ENCODE assay signal across 8 cellular contexts in genomic region chr14:73612339-73613045, GRCh38. TPM values are rescaled to one million over a fixed set of nuclear protein-coding genes. Genes with fewer than 3 reads are reported as not detected.
A peak's percentile ranks its signal among the peaks of the same experiment; 100 is the strongest.
DNase-seq lines count a peak whose midpoint lies in the region; ATAC-seq and TF ChIP-seq lines count a peak whose summit lies in the region.

A gene with protein sequence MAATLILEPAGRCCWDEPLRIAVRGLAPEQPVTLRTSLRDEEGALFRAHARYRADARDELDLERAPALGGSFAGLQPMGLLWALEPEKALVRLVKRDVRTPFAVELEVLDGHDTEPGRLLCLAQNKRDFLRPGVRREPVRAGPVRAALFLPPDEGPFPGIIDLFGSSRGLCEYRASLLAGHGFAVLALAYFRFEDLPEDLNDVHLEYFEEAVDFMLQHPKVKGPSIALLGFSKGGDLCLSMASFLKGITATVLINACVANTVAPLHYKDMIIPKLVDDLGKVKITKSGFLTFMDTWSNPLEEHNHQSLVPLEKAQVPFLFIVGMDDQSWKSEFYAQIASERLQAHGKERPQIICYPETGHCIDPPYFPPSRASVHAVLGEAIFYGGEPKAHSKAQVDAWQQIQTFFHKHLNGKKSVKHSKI (plus strand): TSS chr14:73612517. CDS start chr14:73612572, 55 bp downstream.

- H3K4me3 ChIP-seq in Panc1 (ENCODE audit: low read depth in 2 of 2, low read length in 2 of 2) (peak within 1 kb of the TSS; percentile 61), fibroblast of mammary gland (ENCODE audit: control insufficient read depth, low read depth, low read length) (peak within 1 kb of the TSS; percentile 35)

- POLR2A ChIA-PET in Panc1 (lab: Charles Lee): interaction anchor here (0.6 to 0.7 kb wide), 2 partner anchors 121 to 235 kb away, joined by 3 read pairs; no protein-coding TSS in a partner anchor
- POLR2A ChIA-PET in naive thymus-derived CD8-positive, alpha-beta T cell (lab: Charles Lee): interaction anchor here (0.8 to 3.5 kb wide), 14 partner anchors 13 to 476 kb away, joined by 3 to 49 read pairs (median 6); partner anchors contain the start of genes ACOT2, ACOT4, DNAL1 and NUMB

- H3K27me3 ChIP-seq in Panc1 (ENCODE audit: control insufficient read depth, insufficient read depth, low read length): no peaks in the 10 kb centered on the region

- no peaks in the 10 kb centered on the region for H3K9me3 ChIP-seq in Panc1 (ENCODE audit: control insufficient read depth, insufficient read depth, low read depth, low read length)

- H3K9me3 Mint-ChIP-seq in activated T-helper 17 cell treated with anti-CD3 and anti-CD28 coated beads, Interleukin-2, amount 50 U/mL, for 72 hours: no peaks in the 10 kb centered on the region
- H3K9me3 Mint-ChIP-seq in naive thymus-derived CD8-positive, alpha-beta T cell: no peaks in the 10 kb centered on the region
- no peaks in the 10 kb centered on the region for H3K9me3 Mint-ChIP-seq in stimulated activated naive B cell treated with anti-CD40 and anti-IgM and Interleukin-4, amounts not matched to agents 10 μg/mL and 1 μg/mL and 100 μg/mL, for 72 hours

- no peaks in the 10 kb centered on the region for H3K4me1 Mint-ChIP-seq in activated T-helper 17 cell treated with anti-CD3 and anti-CD28 coated beads, Interleukin-2, amount 50 U/mL, for 72 hours
- peaks cover 0 to 5% (median 2%) of the 10 kb centered on the region in 4 donors for H3K4me1 Mint-ChIP-seq in naive thymus-derived CD8-positive, alpha-beta T cell
- H3K4me1 Mint-ChIP-seq in stimulated activated naive B cell treated with anti-CD40 and anti-IgM and Interleukin-4, amounts not matched to agents 10 μg/mL and 1 μg/mL and 100 μg/mL, for 72 hours: peaks cover 0 to 6% of the 10 kb centered on the region in 2 donors

- peak within 1 kb of the TSS; percentile 83 for H3K4me3 Mint-ChIP-seq in activated T-helper 17 cell treated with anti-CD3 and anti-CD28 coated beads, Interleukin-2, amount 50 U/mL, for 72 hours
- peak within 1 kb of the TSS; percentile 81 to 92 (median 86) for H3K4me3 Mint-ChIP-seq in naive thymus-derived CD8-positive, alpha-beta T cell
- peak within 1 kb of the TSS; percentile 87 to 88 for H3K4me3 Mint-ChIP-seq in stimulated activated naive B cell treated with anti-CD40 and anti-IgM and Interleukin-4, amounts not matched to agents 10 μg/mL and 1 μg/mL and 100 μg/mL, for 72 hours

- intact Hi-C loops in Panc1 (cut with micrococcal nuclease; ENCODE audit: unreplicated experiment): no loop called here

- peak within 1 kb of the TSS; percentile 63 for H3K27ac Mint-ChIP-seq in activated T-helper 17 cell treated with anti-CD3 and anti-CD28 coated beads, Interleukin-2, amount 50 U/mL, for 72 hours
- H3K27ac Mint-ChIP-seq in naive thymus-derived CD8-positive, alpha-beta T cell: peak within 1 kb of the TSS; percentile 68 to 94 (median 89)
- peak within 1 kb of the TSS; percentile 47 for H3K27ac Mint-ChIP-seq in stimulated activated naive B cell treated with anti-CD40 and anti-IgM and Interleukin-4, amounts not matched to agents 10 μg/mL and 1 μg/mL and 100 μg/mL, for 72 hours

- H3K36me3 ChIP-seq in Panc1 (ENCODE audit: control insufficient read depth, insufficient read depth, low read length): no peaks in the 10 kb centered on the region

- in situ Hi-C loops in Panc1 (cut with HindIII; ENCODE audit: low pct_unique_long_range_greater_than_20kb, low sequenced_read_pairs): no loop called here

- BruUV-seq in Panc1 (replicated peaks; lab: Mats Ljungman, UMichigan): no TSS peak

- 0 out of 2 replicates have a peak, but pooled peaks cover 2% of the 10 kb centered on the region for H3K4me1 ChIP-seq in Panc1 (ENCODE audit: control insufficient read depth, insufficient read depth, low read length)

- no peaks in the 10 kb centered on the region for H3K36me3 Mint-ChIP-seq in activated T-helper 17 cell treated with anti-CD3 and anti-CD28 coated beads, Interleukin-2, amount 50 U/mL, for 72 hours (ENCODE audit: low read depth)
- no peaks in the 10 kb centered on the region for H3K36me3 Mint-ChIP-seq in naive thymus-derived CD8-positive, alpha-beta T cell
- no peaks in the 10 kb centered on the region for H3K36me3 Mint-ChIP-seq in stimulated activated naive B cell treated with anti-CD40 and anti-IgM and Interleukin-4, amounts not matched to agents 10 μg/mL and 1 μg/mL and 100 μg/mL, for 72 hours

- TF ChIP-seq CTCF in AG09319 (IDR thresholded peaks at IDR 0.05; ENCODE audit: low read depth, low read length) (no peak), Panc1 (IDR thresholded peaks at IDR 0.05) (no peak), fibroblast of mammary gland (conservative IDR thresholded peaks at IDR 0.05; ENCODE audit: control insufficient read depth, insufficient read depth, low read depth, low read length) (no peak)

- CTCF ChIA-PET in Panc1 (lab: Charles Lee): no interaction called here

- ATAC-seq in GM19023 (IDR thresholded peaks at IDR 0.05; ENCODE audit: unreplicated experiment): peak; percentile 73
- peak; percentile 67 for ATAC-seq in HG03460 (IDR thresholded peaks at IDR 0.05; ENCODE audit: unreplicated experiment)
- ATAC-seq in Panc1: peak; percentile 97
- ATAC-seq in activated T-helper 17 cell treated with anti-CD3 and anti-CD28 coated beads, Interleukin-2, amount 50 U/mL, for 72 hours (replicated peaks): peak; percentile 96
- peak; percentile 84 to 89 for ATAC-seq in naive thymus-derived CD8-positive, alpha-beta T cell
- peak; percentile 90 to 93 for ATAC-seq in stimulated activated naive B cell treated with anti-CD40 and anti-IgM and Interleukin-4, amounts not matched to agents 10 μg/mL and 1 μg/mL and 100 μg/mL, for 72 hours (replicated peaks)

- H3K27me3 Mint-ChIP-seq in activated T-helper 17 cell treated with anti-CD3 and anti-CD28 coated beads, Interleukin-2, amount 50 U/mL, for 72 hours: no peaks in the 10 kb centered on the region
- H3K27me3 Mint-ChIP-seq in naive thymus-derived CD8-positive, alpha-beta T cell: peaks cover 0 to 2% (median 0%) of the 10 kb centered on the region in 5 donors
- peaks cover 10 to 23% of the 10 kb centered on the region in 2 donors for H3K27me3 Mint-ChIP-seq in stimulated activated naive B cell treated with anti-CD40 and anti-IgM and Interleukin-4, amounts not matched to agents 10 μg/mL and 1 μg/mL and 100 μg/mL, for 72 hours

- H3K27ac ChIP-seq in Panc1 (ENCODE audit: low read length): 0 out of 2 replicates have a peak within 1 kb of the TSS, but pooled peaks have one; percentile 7

- peak; percentile 20 for DNase-seq in AG09319 (ENCODE audit: extremely low read depth, low read depth)
- DNase-seq in Panc1 (ENCODE audit: low read depth, low spot score): no peak
- DNase-seq in fibroblast of mammary gland (ENCODE audit: low read depth): peak; percentile 65
- peak; percentile 50 to 81 (median 64) for DNase-seq in naive thymus-derived CD8-positive, alpha-beta T cell
- DNase-seq in stimulated activated naive B cell treated with anti-CD40 and anti-IgM and Interleukin-4, amounts not matched to agents 10 μg/mL and 1 μg/mL and 100 μg/mL, for 72 hours: peak; percentile 52

RNA-seq across cellular contexts. Expression of the gene that starts here (rescaled TPM):
- not detected for total RNA-seq in Panc1 (2021; ENCODE audit: unreplicated experiment)
- polyA plus RNA-seq in Panc1 (2012; ENCODE audit: insufficient read length): not detected
- total RNA-seq in activated T-helper 17 cell treated with anti-CD3 and anti-CD28 coated beads, Interleukin-2, amount 50 U/mL, for 72 hours: not detected
- total RNA-seq in naive thymus-derived CD8-positive, alpha-beta T cell: not detected
- polyA plus RNA-seq in naive thymus-derived CD8-positive, alpha-beta T cell: not detected

Comparison
In these comparisons a context has a peak if more than half of its experiments do, and no peak if none do; other contexts are left out.
1. Peak in ATAC-seq, H3K4me3 ChIP-seq and H3K27ac ChIP-seq in Panc1; RNA of the gene not detected or under 1 TPM.
2. Peak in ATAC-seq in activated T-helper 17 cell treated with anti-CD3 and anti-CD28 coated beads, Interleukin-2, amount 50 U/mL, for 72 hours; RNA of the gene not detected or under 1 TPM.
3. Peak in DNase-seq and ATAC-seq in naive thymus-derived CD8-positive, alpha-beta T cell; RNA of the gene not detected or under 1 TPM.